In the genomic region with DNA sequence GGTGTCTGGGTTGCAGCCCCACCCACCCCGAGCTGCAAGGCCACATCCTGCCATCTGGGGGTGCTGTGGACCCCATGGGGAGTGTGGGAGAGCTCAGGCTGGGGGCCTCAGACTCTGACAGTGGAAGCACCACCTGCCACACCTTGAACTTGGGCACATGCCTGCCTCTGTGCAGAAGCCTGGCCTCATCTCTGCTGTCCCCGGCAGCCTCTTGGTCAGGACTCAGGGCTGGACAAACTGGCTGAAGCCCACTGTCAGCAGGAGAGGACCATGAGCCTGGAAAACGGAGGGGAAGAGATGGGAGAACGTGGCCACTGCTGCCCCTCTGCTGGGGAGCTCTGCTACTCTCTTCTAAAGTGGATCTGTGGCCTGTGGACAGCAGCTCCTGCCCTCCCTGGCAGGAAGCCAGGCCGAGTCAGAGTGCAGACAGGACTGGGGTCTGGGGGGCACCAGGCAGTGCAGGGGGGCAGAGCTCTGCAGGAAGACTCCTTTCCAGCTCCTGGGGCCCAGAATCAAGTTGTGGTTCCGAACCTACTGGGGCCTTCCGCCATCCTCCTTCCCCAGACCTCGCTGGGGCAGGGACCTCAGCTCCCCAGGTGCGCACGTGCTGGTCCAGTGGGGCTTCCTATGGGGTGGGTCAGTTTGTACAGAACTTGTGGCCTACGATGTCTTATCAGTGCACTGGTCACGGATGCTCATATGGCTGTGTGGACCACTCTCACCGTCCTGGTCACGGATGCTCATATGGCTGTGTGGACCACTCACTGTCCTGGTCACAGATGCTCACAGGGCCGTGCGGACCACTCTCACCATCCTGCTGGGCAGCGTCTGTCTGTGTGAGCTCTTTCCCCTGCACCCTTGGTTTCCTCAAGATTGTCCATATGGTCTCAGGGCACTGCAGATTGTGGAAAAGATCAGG, we compare ENCODE assay signal across 13 cellular contexts.
DNase-seq lines count a peak whose midpoint lies in the region; ATAC-seq and TF ChIP-seq lines count a peak whose summit lies in the region.
"Had no signal": no experiment of that assay in that cellular context is flagged by ENCODE, and none has a peak within 500 bp of the region (broad histone marks: within the 10 kb centered on the region; RNA-seq: fewer than 3 reads in every experiment).

No MANE protein-coding gene starts in this region.

- H3K27me3 Mint-ChIP-seq in activated naive CD4-positive, alpha-beta T cell treated with anti-CD3 and anti-CD28 coated beads for 36 hours (ENCODE audit: low read depth), result no peaks in the 10 kb centered on the region
- H3K27me3 Mint-ChIP-seq: naive thymus-derived CD8-positive, alpha-beta T cell; stimulated activated naive B cell treated with anti-CD40 and anti-IgM and Interleukin-4, amounts not matched to agents 10 μg/mL and 1 μg/mL and 100 μg/mL, for 72 hours had no signal

- H3K4me1 Mint-ChIP-seq in activated naive CD4-positive, alpha-beta T cell treated with anti-CD3 and anti-CD28 coated beads for 36 hours (ENCODE audit: low read depth), result no peaks in the 10 kb centered on the region
- H3K4me1 Mint-ChIP-seq: stimulated activated naive B cell treated with anti-CD40 and anti-IgM and Interleukin-4, amounts not matched to agents 10 μg/mL and 1 μg/mL and 100 μg/mL, for 72 hours had no signal

- TF ChIP-seq EP300 in upper lobe of left lung (IDR thresholded peaks at IDR 0.05), result no peak

- no peaks in the 10 kb centered on the region for H3K79me2 ChIP-seq in Loucy (ENCODE audit: insufficient read depth, low read length)

- H3K27ac Mint-ChIP-seq in activated naive CD4-positive, alpha-beta T cell treated with anti-CD3 and anti-CD28 coated beads for 36 hours, result no peak overlapping the region
- H3K27ac Mint-ChIP-seq: stimulated activated naive B cell treated with anti-CD40 and anti-IgM and Interleukin-4, amounts not matched to agents 10 μg/mL and 1 μg/mL and 100 μg/mL, for 72 hours had no signal

- H3K4me3 ChIP-seq in Loucy (ENCODE audit: low read length, poor library complexity, severe bottlenecking) (no peak overlapping the region), fibroblast of mammary gland (ENCODE audit: control insufficient read depth, low read depth, low read length) (no peak overlapping the region), upper lobe of left lung (no peak overlapping the region)
- H3K4me3 ChIP-seq: body of pancreas had no signal

- peak; percentile 14 for DNase-seq in activated naive CD4-positive, alpha-beta T cell treated with anti-CD3 and anti-CD28 coated beads for 36 hours
- DNase-seq in activated naive CD4-positive, alpha-beta T cell (lab: John Stamatoyannopoulos, UW), result no peak
- DNase-seq in fibroblast of mammary gland (ENCODE audit: low read depth) (no peak), upper lobe of left lung (peak; percentile 15 to 41), inferior parietal cortex (ENCODE audit: extremely low spot score) (no peak), cerebellar nuclear complex (lab: John Stamatoyannopoulos, UW) (no peak)
- DNase-seq: body of pancreas; C1 segment of cervical spinal cord; stimulated activated naive B cell treated with anti-CD40 and anti-IgM and Interleukin-4, amounts not matched to agents 10 μg/mL and 1 μg/mL and 100 μg/mL, for 72 hours had no signal

- intact Hi-C loops in activated naive CD4-positive, alpha-beta T cell treated with anti-CD3 and anti-CD28 coated beads for 36 hours (cut with micrococcal nuclease), result no loop called here

- H3F3A ChIP-seq in Loucy (ENCODE audit: low read depth), result no peaks in the 10 kb centered on the region

- H3K4me3 Mint-ChIP-seq in activated naive CD4-positive, alpha-beta T cell treated with anti-CD3 and anti-CD28 coated beads for 36 hours, result no peak overlapping the region
- H3K4me3 Mint-ChIP-seq: immature natural killer cell; naive thymus-derived CD8-positive, alpha-beta T cell; stimulated activated naive B cell treated with anti-CD40 and anti-IgM and Interleukin-4, amounts not matched to agents 10 μg/mL and 1 μg/mL and 100 μg/mL, for 72 hours had no signal

- H3K9me3 ChIP-seq in Loucy (ENCODE audit: insufficient read depth, low read depth, low read length) (no peaks in the 10 kb centered on the region), upper lobe of left lung (no peaks in the 10 kb centered on the region)
- H3K9me3 ChIP-seq: body of pancreas had no signal

- no peak overlapping the region for H2AFZ ChIP-seq in Loucy (ENCODE audit: low read length)

- H3K9me3 Mint-ChIP-seq in activated naive CD4-positive, alpha-beta T cell treated with anti-CD3 and anti-CD28 coated beads for 36 hours, result no peaks in the 10 kb centered on the region
- H3K9me3 Mint-ChIP-seq: immature natural killer cell had no signal

- no peak overlapping the region for H3K4me2 ChIP-seq in Loucy (ENCODE audit: low read depth, low read length, poor library complexity, severe bottlenecking)

- CTCF ChIA-PET in activated naive CD4-positive, alpha-beta T cell treated with anti-CD3 and anti-CD28 coated beads for 36 hours (lab: Charles Lee), result no interaction called here

- H4K20me1 ChIP-seq in Loucy (ENCODE audit: insufficient read depth, low read length, poor library complexity, severe bottlenecking), result no peaks in the 10 kb centered on the region

- H3K27me3 ChIP-seq in Loucy (ENCODE audit: insufficient read depth, low read length, poor library complexity, severe bottlenecking) (no peaks in the 10 kb centered on the region), upper lobe of left lung (no peaks in the 10 kb centered on the region)
- H3K27me3 ChIP-seq: body of pancreas had no signal

- no peaks in the 10 kb centered on the region for H3K4me1 ChIP-seq in Loucy (ENCODE audit: insufficient read depth, low read length, poor library complexity, severe bottlenecking)
- H3K4me1 ChIP-seq in upper lobe of left lung, result no peaks in the 10 kb centered on the region
- H3K4me1 ChIP-seq: body of pancreas had no signal

- no peak for TF ChIP-seq POLR2A in upper lobe of left lung (IDR thresholded peaks at IDR 0.05)

- H3K9me2 ChIP-seq in Loucy (replicated peaks; ENCODE audit: low read depth, low read length), result no peaks in the 10 kb centered on the region

- no peak overlapping the region for H3K27ac ChIP-seq in upper lobe of left lung
- H3K27ac ChIP-seq: body of pancreas had no signal

- peak in 1 of 2 donors; percentile 23 for ATAC-seq in upper lobe of left lung (ENCODE audit: low FRiP score in 2 of 2)
- ATAC-seq in HG03095 (IDR thresholded peaks at IDR 0.05; ENCODE audit: unreplicated experiment), result no peak
- ATAC-seq: body of pancreas; naive thymus-derived CD8-positive, alpha-beta T cell; stimulated activated naive B cell treated with anti-CD40 and anti-IgM and Interleukin-4, amounts not matched to agents 10 μg/mL and 1 μg/mL and 100 μg/mL, for 72 hours had no signal

- 94 to 98% methylated on average over 8 to 16 of the region's 17 CpGs for WGBS in upper lobe of left lung, 2 donors

- H3K9ac ChIP-seq in Loucy (ENCODE audit: low read depth, low read length, poor library complexity, severe bottlenecking), result no peak overlapping the region

- no peaks in the 10 kb centered on the region for H3K36me3 Mint-ChIP-seq in activated naive CD4-positive, alpha-beta T cell treated with anti-CD3 and anti-CD28 coated beads for 36 hours (ENCODE audit: low read depth)
- H3K36me3 Mint-ChIP-seq: immature natural killer cell; naive thymus-derived CD8-positive, alpha-beta T cell had no signal

- H3K36me3 ChIP-seq in Loucy (ENCODE audit: insufficient read depth, low read length) (no peaks in the 10 kb centered on the region), upper lobe of left lung (no peaks in the 10 kb centered on the region)

- TF ChIP-seq CTCF in Loucy (conservative IDR thresholded peaks at IDR 0.05; ENCODE audit: low read length) (peak; percentile 53), fibroblast of mammary gland (conservative IDR thresholded peaks at IDR 0.05; ENCODE audit: control insufficient read depth, insufficient read depth, low read depth, low read length) (peak; percentile 23), upper lobe of left lung (IDR thresholded peaks at IDR 0.05) (no peak)

Comparison
In these comparisons a context has a peak if more than half of its experiments do, and no peak if none do; other contexts are left out.
1. DNase-seq: peak in activated naive CD4-positive, alpha-beta T cell treated with anti-CD3 and anti-CD28 coated beads for 36 hours (single experiment) and upper lobe of left lung (2 of 2); none in activated naive CD4-positive, alpha-beta T cell (0 of 4), fibroblast of mammary gland (single experiment), inferior parietal cortex (single experiment) and cerebellar nuclear complex (0 of 2).
2. CTCF ChIP-seq: peak in Loucy (single experiment) and fibroblast of mammary gland (single experiment); none in upper lobe of left lung (0 of 6).